ENCODE assay signal across 1 cellular context in genomic region chr11:95291946-95292345, GRCh38.
TF ChIP-seq lines count a peak whose summit lies in the region.

No MANE protein-coding gene starts in this region.

TF ChIP-seq in GM23338, 12 proteins besides CTCF, POLR2A, EP300 and RAD21 (continued from another document):
- TF ChIP-seq ZNF462 (CRISPR knock-in tag; IDR thresholded peaks at IDR 0.05) (no peak), EZH2 (IDR thresholded peaks at IDR 0.05; ENCODE audit: low read depth, unreplicated experiment) (no peak), EZH2phosphoT487 (IDR thresholded peaks at IDR 0.05; ENCODE audit: unreplicated experiment) (no peak)
- TF ChIP-seq, protein P1, sequence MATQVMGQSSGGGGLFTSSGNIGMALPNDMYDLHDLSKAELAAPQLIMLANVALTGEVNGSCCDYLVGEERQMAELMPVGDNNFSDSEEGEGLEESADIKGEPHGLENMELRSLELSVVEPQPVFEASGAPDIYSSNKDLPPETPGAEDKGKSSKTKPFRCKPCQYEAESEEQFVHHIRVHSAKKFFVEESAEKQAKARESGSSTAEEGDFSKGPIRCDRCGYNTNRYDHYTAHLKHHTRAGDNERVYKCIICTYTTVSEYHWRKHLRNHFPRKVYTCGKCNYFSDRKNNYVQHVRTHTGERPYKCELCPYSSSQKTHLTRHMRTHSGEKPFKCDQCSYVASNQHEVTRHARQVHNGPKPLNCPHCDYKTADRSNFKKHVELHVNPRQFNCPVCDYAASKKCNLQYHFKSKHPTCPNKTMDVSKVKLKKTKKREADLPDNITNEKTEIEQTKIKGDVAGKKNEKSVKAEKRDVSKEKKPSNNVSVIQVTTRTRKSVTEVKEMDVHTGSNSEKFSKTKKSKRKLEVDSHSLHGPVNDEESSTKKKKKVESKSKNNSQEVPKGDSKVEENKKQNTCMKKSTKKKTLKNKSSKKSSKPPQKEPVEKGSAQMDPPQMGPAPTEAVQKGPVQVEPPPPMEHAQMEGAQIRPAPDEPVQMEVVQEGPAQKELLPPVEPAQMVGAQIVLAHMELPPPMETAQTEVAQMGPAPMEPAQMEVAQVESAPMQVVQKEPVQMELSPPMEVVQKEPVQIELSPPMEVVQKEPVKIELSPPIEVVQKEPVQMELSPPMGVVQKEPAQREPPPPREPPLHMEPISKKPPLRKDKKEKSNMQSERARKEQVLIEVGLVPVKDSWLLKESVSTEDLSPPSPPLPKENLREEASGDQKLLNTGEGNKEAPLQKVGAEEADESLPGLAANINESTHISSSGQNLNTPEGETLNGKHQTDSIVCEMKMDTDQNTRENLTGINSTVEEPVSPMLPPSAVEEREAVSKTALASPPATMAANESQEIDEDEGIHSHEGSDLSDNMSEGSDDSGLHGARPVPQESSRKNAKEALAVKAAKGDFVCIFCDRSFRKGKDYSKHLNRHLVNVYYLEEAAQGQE (IDR thresholded peaks at IDR 0.05; ENCODE audit: unreplicated experiment), result no peak
- TF ChIP-seq, protein P2, sequence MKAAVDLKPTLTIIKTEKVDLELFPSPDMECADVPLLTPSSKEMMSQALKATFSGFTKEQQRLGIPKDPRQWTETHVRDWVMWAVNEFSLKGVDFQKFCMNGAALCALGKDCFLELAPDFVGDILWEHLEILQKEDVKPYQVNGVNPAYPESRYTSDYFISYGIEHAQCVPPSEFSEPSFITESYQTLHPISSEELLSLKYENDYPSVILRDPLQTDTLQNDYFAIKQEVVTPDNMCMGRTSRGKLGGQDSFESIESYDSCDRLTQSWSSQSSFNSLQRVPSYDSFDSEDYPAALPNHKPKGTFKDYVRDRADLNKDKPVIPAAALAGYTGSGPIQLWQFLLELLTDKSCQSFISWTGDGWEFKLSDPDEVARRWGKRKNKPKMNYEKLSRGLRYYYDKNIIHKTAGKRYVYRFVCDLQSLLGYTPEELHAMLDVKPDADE (IDR thresholded peaks at IDR 0.05), result no peak
